20 cellular contexts compared by ENCODE assay signal in genomic region chr2:231069379-231070054, GRCh38. TPM values are rescaled to one million over a fixed set of nuclear protein-coding genes. Genes with fewer than 3 reads are reported as not detected.
A peak's percentile ranks its signal among the peaks of the same experiment; 100 is the strongest.
DNase-seq lines count a peak whose midpoint lies in the region; ATAC-seq, FAIRE-seq and TF ChIP-seq lines count a peak whose summit lies in the region.
"Had no signal": no experiment of that assay in that cellular context is flagged by ENCODE, and none has a peak within 500 bp of the region (broad histone marks: within the 10 kb centered on the region; RNA-seq: fewer than 3 reads in every experiment).

No MANE protein-coding gene starts in this region.

- H3K79me2 ChIP-seq in SK-N-SH (ENCODE audit: insufficient read depth) = peaks cover 56% of the 10 kb centered on the region
- no peaks in the 10 kb centered on the region for H3K79me2 ChIP-seq in fibroblast of lung (ENCODE audit: control insufficient read depth, insufficient read depth, low read length)

- TF ChIP-seq EP300 in SK-N-SH (IDR thresholded peaks at IDR 0.05; ENCODE audit: borderline replicate concordance in 1 of 2, low read depth in 1 of 2, low read length in 1 of 2) = no peak

- DNase-seq in SK-N-SH (no peak), fibroblast of lung (ENCODE audit: low read depth in 2 of 2) (peak; percentile 19 to 80), pulmonary artery endothelial cell (ENCODE audit: low read depth, low spot score) (peak; percentile 29), NCI-H2107 treated with DMSO at 0.1 percent for 48 hours (lab: John Stamatoyannopoulos, UW; ENCODE audit: unreplicated experiment) (no peak), middle frontal gyrus (ENCODE audit: extremely low spot score, low spot score) (no peak), DMS79 treated with DMSO at 0.1 percent for 48 hours (lab: John Stamatoyannopoulos, UW) (no peak)
- DNase-seq: 8988T; CD4-positive, CD25-positive, alpha-beta regulatory T cell; DMS79; endodermal cell; midbrain; NCI-H82; sigmoid colon; stimulated activated CD4-positive, alpha-beta T cell treated with anti-CD3 and anti-CD28 coated beads, Interleukin-4, amount 100 ng/mL, for 1 hour; thyroid gland had no signal

- H3K9me2 ChIP-seq in SK-N-SH = no peaks in the 10 kb centered on the region

- H3K4me1 ChIP-seq in SK-N-SH (ENCODE audit: control insufficient read depth in 1 of 2, insufficient read depth in 2 of 2, low read depth in 1 of 2, low read length in 1 of 2) (peaks cover 0 to 14% of the 10 kb centered on the region in 2 experiments; a peak in 1 of 4 replicates), fibroblast of lung (ENCODE audit: control insufficient read depth, extremely low read depth, insufficient read depth, low read length) (no peaks in the 10 kb centered on the region)
- H3K4me1 ChIP-seq: HAP-1, sigmoid colon, thyroid gland had no signal

- no peaks in the 10 kb centered on the region for H3K9me3 ChIP-seq in SK-N-SH
- no peaks in the 10 kb centered on the region for H3K9me3 ChIP-seq in fibroblast of lung (ENCODE audit: control insufficient read depth, insufficient read depth, low read depth, low read length)
- H3K9me3 ChIP-seq: HAP-1, neutrophil, sigmoid colon, thyroid gland had no signal

- no peaks in the 10 kb centered on the region for H3K27me3 ChIP-seq in SK-N-SH (ENCODE audit: insufficient read depth)
- H3K27me3 ChIP-seq in fibroblast of lung (ENCODE audit: control insufficient read depth, insufficient read depth, low read length) = no peaks in the 10 kb centered on the region
- H3K27me3 ChIP-seq: neutrophil, sigmoid colon, thyroid gland had no signal

- 65% methylated on average over 1 of the region's 1 CpG for WGBS in SK-N-SH (ENCODE audit: low lambda C conversion rate)

- ATAC-seq in SK-N-SH treated with all-trans-retinoic acid at 6 μM for 48 hours = peak; percentile 31; the same call in 2 of the 3 replicates

- H2AFZ ChIP-seq in SK-N-SH (ENCODE audit: low read depth) = no peak overlapping the region
- H2AFZ ChIP-seq in fibroblast of lung (ENCODE audit: low read length) = no peak overlapping the region

- H3K9ac ChIP-seq in SK-N-SH (no peak overlapping the region), fibroblast of lung (ENCODE audit: insufficient read depth, low read length) (no peak overlapping the region)

- peaks cover 74 to 82% of the 10 kb centered on the region in 2 experiments for H3K36me3 ChIP-seq in SK-N-SH (replicated peaks in 1 of 2; ENCODE audit: control insufficient read depth in 1 of 2, insufficient read depth in 2 of 2, low read length in 1 of 2)
- peaks cover 3% of the 10 kb centered on the region for H3K36me3 ChIP-seq in fibroblast of lung (ENCODE audit: control insufficient read depth, insufficient read depth, low read length)

- CTCF ChIA-PET in SK-N-SH (lab: Yijun Ruan, JAX) = interaction anchor here (0.7 to 1.3 kb wide), 4 partner anchors 13 to 383 kb away, joined by 3 to 5 read pairs (median 3); partner anchors contain the start of gene PSMD1

- H3K4me3 ChIP-seq in SK-N-SH (ENCODE audit: low read depth in 2 of 2, low read length in 1 of 2) (no peak overlapping the region), fibroblast of lung (replicated peaks in 1 of 4; ENCODE audit: control extremely low read depth in 1 of 4, insufficient read depth in 1 of 4, low read depth in 3 of 4, low read length in 4 of 4) (no peak overlapping the region)
- H3K4me3 ChIP-seq: HAP-1, sigmoid colon, thyroid gland had no signal

- no peak for TF ChIP-seq RAD21 in SK-N-SH (IDR thresholded peaks at IDR 0.05; ENCODE audit: low read length)

- no peak overlapping the region for H3K4me2 ChIP-seq in SK-N-SH
- no peak overlapping the region for H3K4me2 ChIP-seq in fibroblast of lung (ENCODE audit: extremely low read depth, insufficient read depth, low read length)

- H3K27ac ChIP-seq in SK-N-SH (ENCODE audit: low read depth in 2 of 2, low read length in 1 of 2) = no peak overlapping the region
- H3K27ac ChIP-seq in fibroblast of lung (ENCODE audit: insufficient read depth, low read length) = no peak overlapping the region
- H3K27ac ChIP-seq: neutrophil, sigmoid colon, thyroid gland had no signal

- POLR2A ChIA-PET in SK-N-SH (lab: Yijun Ruan, JAX) = no interaction called here

- H4K20me1 ChIP-seq in SK-N-SH (ENCODE audit: insufficient read depth) (0 out of 2 replicates have a peak, but pooled peaks cover 18% of the 10 kb centered on the region), fibroblast of lung (ENCODE audit: control insufficient read depth, extremely low read depth, insufficient read depth, low read length) (no peaks in the 10 kb centered on the region)

- TF ChIP-seq CTCF in SK-N-SH (IDR thresholded peaks at IDR 0.05) (no peak), fibroblast of lung (conservative IDR thresholded peaks at IDR 0.05 in 1 of 2, IDR thresholded peaks at IDR 0.05 in 1 of 2; ENCODE audit: low read depth in 1 of 2, low read length in 2 of 2) (no peak)

- FAIRE-seq in TTC549 (lab: Jason Lieb, UNC) = peak; percentile 52

- H3F3A ChIP-seq in SK-N-SH (replicated peaks; ENCODE audit: insufficient read depth) = peaks cover 14% of the 10 kb centered on the region

TF ChIP-seq in SK-N-SH treated with all-trans-retinoic acid at 6 μM for 48 hours, 23 proteins besides CTCF, POLR2A, EP300 and RAD21 (continues in another document):
- TF ChIP-seq ISL1 (CRISPR knock-in tag; IDR thresholded peaks at IDR 0.05) = peak; percentile 85
- no peak for TF ChIP-seq TOX (CRISPR knock-in tag; IDR thresholded peaks at IDR 0.05; ENCODE audit: borderline replicate concordance)
- no peak for TF ChIP-seq ZFP30 (CRISPR knock-in tag; IDR thresholded peaks at IDR 0.05)

TF ChIP-seq in SK-N-SH, 30 proteins besides CTCF, POLR2A, EP300 and RAD21:
- TF ChIP-seq SIN3A (IDR thresholded peaks at IDR 0.05; ENCODE audit: borderline replicate concordance, low read depth, low read length) (no peak), RCOR1 (IDR thresholded peaks at IDR 0.05; ENCODE audit: low read length) (no peak), FOXJ3 (CRISPR knock-in tag; IDR thresholded peaks at IDR 0.05) (no peak), ELF1 (IDR thresholded peaks at IDR 0.05) (no peak), GABPA (IDR thresholded peaks at IDR 0.05; ENCODE audit: low read depth) (no peak)

RNA-seq across cellular contexts. Expression of gene PSMD1, which starts 12.8 kb away (rescaled TPM):
- polyA plus RNA-seq in SK-N-SH (2012; rRNA removed) (92.3 and 124 TPM in 2 replicates), fibroblast of lung (144 and 169 TPM in 2 replicates)
- 92.4 and 102 TPM in 2 replicates for polyA plus RNA-seq in SK-N-SH (2012; cell fraction: cytosol; rRNA removed)
- 58.4 and 118 TPM in 2 replicates for polyA plus RNA-seq in SK-N-SH (2012; cell fraction: nucleus; rRNA removed)
- total RNA-seq in fibroblast of lung (92.7 and 125 TPM in 2 replicates), pulmonary artery endothelial cell (191 and 194 TPM in 2 replicates)
- polyA plus RNA-seq in fibroblast of lung (2012) = 107 and 140 TPM in 2 replicates
- polyA minus RNA-seq in fibroblast of lung (ENCODE audit: low replicate concordance) = 408 and 588 TPM in 2 replicates

RNA-seq across cellular contexts. Expression of gene C2orf72, which starts 32.2 kb away (rescaled TPM):
- polyA plus RNA-seq in SK-N-SH (2012; rRNA removed) (0.32 and 0.35 TPM in 2 replicates), fibroblast of lung (0.09 and 1.9 TPM in 2 replicates)
- polyA plus RNA-seq in SK-N-SH (2012; cell fraction: cytosol; rRNA removed) = 0.35 and 0.52 TPM in 2 replicates
- polyA plus RNA-seq in SK-N-SH (2012; cell fraction: nucleus; rRNA removed) = 0.31 and 0.59 TPM in 2 replicates
- total RNA-seq in fibroblast of lung (0.33 TPM in 1 of 2 replicates, not detected in the other), pulmonary artery endothelial cell (not detected in 2 replicates)
- polyA plus RNA-seq in fibroblast of lung (2012) = 0.16 and 1.3 TPM in 2 replicates
- polyA minus RNA-seq in fibroblast of lung (ENCODE audit: low replicate concordance) = 3.0 TPM in 1 of 2 replicates, not detected in the other
- total RNA-seq: CD4-positive, CD25-positive, alpha-beta regulatory T cell had no signal
- polyA plus RNA-seq: CD4-positive, CD25-positive, alpha-beta regulatory T cell had no signal

RNA-seq across cellular contexts. Expression of gene HTR2B, which starts 55.3 kb away (rescaled TPM):
- polyA plus RNA-seq in SK-N-SH (2012; rRNA removed) = 0.25 and 0.41 TPM in 2 replicates
- 0.35 and 0.46 TPM in 2 replicates for polyA plus RNA-seq in SK-N-SH (2012; cell fraction: cytosol; rRNA removed)
- polyA plus RNA-seq in SK-N-SH (2012; cell fraction: nucleus; rRNA removed) = 0.02 and 0.17 TPM in 2 replicates
- 31.1 and 92.5 TPM in 2 replicates for total RNA-seq in fibroblast of lung
- polyA plus RNA-seq in fibroblast of lung = 12.6 and 26.0 TPM in 2 replicates
- polyA plus RNA-seq in fibroblast of lung (2012) = 6.9 and 15.9 TPM in 2 replicates
- polyA minus RNA-seq in fibroblast of lung (ENCODE audit: low replicate concordance) = 5.2 and 5.6 TPM in 2 replicates
- 4.2 and 6.1 TPM in 2 replicates for total RNA-seq in pulmonary artery endothelial cell
- total RNA-seq: endodermal cell; T-helper 1 cell treated with Interleukin-12 subunit alpha and Interleukin-12 subunit beta and Interleukin-4 antibody, amounts not matched to agents 30 ng/mL and 1 ng/mL, for 36 hours had no signal

Comparison
In these comparisons a context has a peak if more than half of its experiments do, and no peak if none do; other contexts are left out.
1. DNase-seq: peak in fibroblast of lung (2 of 2) and pulmonary artery endothelial cell (single experiment); none in SK-N-SH (single experiment), NCI-H2107 treated with DMSO at 0.1 percent for 48 hours (single experiment), middle frontal gyrus (single experiment) and DMS79 treated with DMSO at 0.1 percent for 48 hours (single experiment).